Comparison of ENCODE assay signal across 17 cellular contexts in genomic region chr9:95615246-95615645, GRCh38.
DNase-seq lines count a peak whose midpoint lies in the region; FAIRE-seq and TF ChIP-seq lines count a peak whose summit lies in the region.
"Had no signal": no experiment of that assay in that cellular context is flagged by ENCODE, and none has a peak within 500 bp of the region (broad histone marks: within the 10 kb centered on the region; RNA-seq: fewer than 3 reads in every experiment).

No MANE protein-coding gene starts in this region.

- peaks cover 15% of the 10 kb centered on the region for H3K4me1 Mint-ChIP-seq in endothelial cell (ENCODE audit: unreplicated experiment)
- H3K4me1 Mint-ChIP-seq: CD4-positive, alpha-beta memory T cell had no signal

- H3K4me3 ChIP-seq in bronchial epithelial cell (ENCODE audit: low read depth, low read length) (no peak overlapping the region), WERI-Rb-1 (ENCODE audit: low read depth, low read length) (no peak overlapping the region)
- H3K4me3 ChIP-seq: HAP-1 had no signal

- DNase-seq in bronchial epithelial cell (ENCODE audit: low read depth) = no peak
- DNase-seq in endothelial cell (ENCODE audit: low spot score) = no peak
- peak; percentile 51 for DNase-seq in posterior vena cava (ENCODE audit: low spot score)
- no peak for DNase-seq in A172 (ENCODE audit: low spot score)
- no peak for DNase-seq in WERI-Rb-1
- DNase-seq in G401 (ENCODE audit: low spot score) = no peak
- DNase-seq: C1 segment of cervical spinal cord; Calu3; CD4-positive, alpha-beta memory T cell; COR-L47; DMS53; DMS79 treated with DMSO at 0.1 percent for 48 hours; HFFc6 had no signal

- H3K4me3 Mint-ChIP-seq in endothelial cell (ENCODE audit: unreplicated experiment) = no peak overlapping the region
- H3K4me3 Mint-ChIP-seq: CD4-positive, alpha-beta memory T cell; HFFc6 had no signal

- TF ChIP-seq CTCF in bronchial epithelial cell (IDR thresholded peaks at IDR 0.05; ENCODE audit: insufficient read depth, low read length, severe bottlenecking) (no peak), endothelial cell (IDR thresholded peaks at IDR 0.05; ENCODE audit: unreplicated experiment) (no peak), WERI-Rb-1 (IDR thresholded peaks at IDR 0.05; ENCODE audit: low read depth, low read length) (no peak)

- H3K9me3 Mint-ChIP-seq in endothelial cell (ENCODE audit: unreplicated experiment) = no peaks in the 10 kb centered on the region
- H3K9me3 Mint-ChIP-seq: HFFc6 had no signal

- no peaks in the 10 kb centered on the region for H3K36me3 ChIP-seq in bronchial epithelial cell (ENCODE audit: control insufficient read depth, insufficient read depth, low read length)
- no peaks in the 10 kb centered on the region for H3K36me3 ChIP-seq in WERI-Rb-1
- H3K36me3 ChIP-seq: HAP-1 had no signal

- H3K27ac ChIP-seq in WERI-Rb-1 = no peak overlapping the region

- peaks cover 7% of the 10 kb centered on the region for H3K9me3 ChIP-seq in WERI-Rb-1 (ENCODE audit: severe bottlenecking)
- H3K9me3 ChIP-seq: HAP-1 had no signal

- in situ Hi-C loops in G401 (cut with HindIII; ENCODE audit: low sequenced_read_pairs) = no loop called here

- H3K27me3 Mint-ChIP-seq in endothelial cell (ENCODE audit: unreplicated experiment) = peaks cover 13% of the 10 kb centered on the region

- H3K27ac Mint-ChIP-seq in endothelial cell (ENCODE audit: unreplicated experiment) = peak overlapping the region; percentile 10
- H3K27ac Mint-ChIP-seq: CD4-positive, alpha-beta memory T cell; HFFc6 had no signal

- peak; percentile 60 for FAIRE-seq in bronchial epithelial cell (lab: Jason Lieb, UNC)
- FAIRE-seq: A204.1, G401.6, GM12892 had no signal

- no peaks in the 10 kb centered on the region for H3K36me3 Mint-ChIP-seq in endothelial cell (ENCODE audit: low read depth, unreplicated experiment)
- H3K36me3 Mint-ChIP-seq: CD4-positive, alpha-beta memory T cell had no signal

- intact Hi-C loops in posterior vena cava (cut with DNase I) = no loop called here

- no peaks in the 10 kb centered on the region for H3K27me3 ChIP-seq in bronchial epithelial cell (ENCODE audit: control insufficient read depth, insufficient read depth, low read length)
- peaks cover 68% of the 10 kb centered on the region for H3K27me3 ChIP-seq in WERI-Rb-1 (ENCODE audit: insufficient read depth, low read depth, severe bottlenecking)
